In genomic region chr5:1386274-1386717, GRCh38 we compare ENCODE assay signal across 8 cellular contexts. TPM values are rescaled to one million over a fixed set of nuclear protein-coding genes. Genes with fewer than 3 reads are reported as not detected.
DNase-seq lines count a peak whose midpoint lies in the region; ATAC-seq and TF ChIP-seq lines count a peak whose summit lies in the region.

No MANE protein-coding gene starts in this region.

- H3K27me3 ChIP-seq in RWPE2 (ENCODE audit: insufficient read depth, poor library complexity, severe bottlenecking) (peaks cover 30% of the 10 kb centered on the region), right cardiac atrium (ENCODE audit: control insufficient read depth, insufficient read depth) (no peaks in the 10 kb centered on the region)

- DNase-seq in AML-193 (lab: John Stamatoyannopoulos, UW) = peak; percentile 13 to 28
- peak; percentile 57 for DNase-seq in GM19240 (ENCODE audit: insufficient read length, low spot score)
- no peak for DNase-seq in RWPE2 (ENCODE audit: low spot score)
- peak; percentile 40 to 77 (median 76) for DNase-seq in right cardiac atrium
- DNase-seq in retinal pigment epithelial cell (ENCODE audit: low read depth) = no peak
- DNase-seq in amniotic stem cell (lab: John Stamatoyannopoulos, UW) = no peak

- H3K4me3 ChIP-seq in RWPE2 (ENCODE audit: severe bottlenecking) (peak overlapping the region; percentile 36), right cardiac atrium (ENCODE audit: low read length) (peak overlapping the region; percentile 55), retinal pigment epithelial cell (ENCODE audit: low read length) (peak overlapping the region; percentile 56)

- ATAC-seq in HG03460 (IDR thresholded peaks at IDR 0.05; ENCODE audit: unreplicated experiment) = peak; percentile 38
- ATAC-seq in RWPE2 (ENCODE audit: low read depth) = peak; percentile 38
- peak; percentile 41 to 69 for ATAC-seq in right cardiac atrium

- H3K4me1 ChIP-seq in RWPE2 (ENCODE audit: insufficient read depth, poor library complexity, severe bottlenecking) (no peaks in the 10 kb centered on the region), right cardiac atrium (ENCODE audit: control insufficient read depth, insufficient read depth, low read length) (peaks cover 2% of the 10 kb centered on the region)

- no peaks in the 10 kb centered on the region for H3K9me3 ChIP-seq in RWPE2 (ENCODE audit: severe bottlenecking)
- H3K9me3 ChIP-seq in right cardiac atrium (ENCODE audit: control insufficient read depth, low read length) = no peaks in the 10 kb centered on the region

- TF ChIP-seq CTCF in RWPE2 (IDR thresholded peaks at IDR 0.05; ENCODE audit: poor library complexity, severe bottlenecking) (no peak), retinal pigment epithelial cell (conservative IDR thresholded peaks at IDR 0.05; ENCODE audit: low read depth, low read length) (no peak)

- no peaks in the 10 kb centered on the region for H3K36me3 ChIP-seq in RWPE2 (ENCODE audit: low read depth)

- H3K27me3 Mint-ChIP-seq in activated naive CD8-positive, alpha-beta T cell = no peaks in the 10 kb centered on the region

- H3K36me3 Mint-ChIP-seq in activated naive CD8-positive, alpha-beta T cell = no peaks in the 10 kb centered on the region

- H3K4me1 Mint-ChIP-seq in activated naive CD8-positive, alpha-beta T cell (ENCODE audit: low read depth) = peaks cover 20% of the 10 kb centered on the region

- intact Hi-C loops in right cardiac atrium (cut with DNase I) = loop anchor here in 1 of 4 donors (10.0 kb wide), 1 partner anchor 259 kb away; no protein-coding TSS in a partner anchor

- H3K9me3 Mint-ChIP-seq in activated naive CD8-positive, alpha-beta T cell (ENCODE audit: low read depth) = no peaks in the 10 kb centered on the region

- H3K4me3 Mint-ChIP-seq in activated naive CD8-positive, alpha-beta T cell = peak overlapping the region; percentile 97

- 1% methylated on average over 36 of the region's 36 CpGs for WGBS in right cardiac atrium

- H3K27ac ChIP-seq in RWPE2 (ENCODE audit: poor library complexity, severe bottlenecking) (no peak overlapping the region), right cardiac atrium (ENCODE audit: low read length) (no peak overlapping the region)

- peak overlapping the region; percentile 95 for H3K27ac Mint-ChIP-seq in activated naive CD8-positive, alpha-beta T cell

RNA-seq across cellular contexts. Expression of gene CLPTM1L, which starts 41.4 kb away (rescaled TPM):
- 10 to 100 TPM; 43.9 to 62.7 (median 50.0) TPM for total RNA-seq in right cardiac atrium
- 44.0 TPM for polyA plus RNA-seq in right cardiac atrium

RNA-seq across cellular contexts. Expression of gene SLC6A3, which starts 58.9 kb away (rescaled TPM):
- total RNA-seq in right cardiac atrium = not detected
- polyA plus RNA-seq in right cardiac atrium = not detected

Comparison
In these comparisons a context has a peak if more than half of its experiments do, and no peak if none do; other contexts are left out.
1. DNase-seq: peak in AML-193 (2 of 2), GM19240 (single experiment) and right cardiac atrium (3 of 3); none in RWPE2 (single experiment), retinal pigment epithelial cell (single experiment) and amniotic stem cell (single experiment).
2. Peak in every context shown above with its lines, with median percentiles within 50 percentile points of each other: ATAC-seq and H3K4me3 ChIP-seq.